In the genomic region with DNA sequence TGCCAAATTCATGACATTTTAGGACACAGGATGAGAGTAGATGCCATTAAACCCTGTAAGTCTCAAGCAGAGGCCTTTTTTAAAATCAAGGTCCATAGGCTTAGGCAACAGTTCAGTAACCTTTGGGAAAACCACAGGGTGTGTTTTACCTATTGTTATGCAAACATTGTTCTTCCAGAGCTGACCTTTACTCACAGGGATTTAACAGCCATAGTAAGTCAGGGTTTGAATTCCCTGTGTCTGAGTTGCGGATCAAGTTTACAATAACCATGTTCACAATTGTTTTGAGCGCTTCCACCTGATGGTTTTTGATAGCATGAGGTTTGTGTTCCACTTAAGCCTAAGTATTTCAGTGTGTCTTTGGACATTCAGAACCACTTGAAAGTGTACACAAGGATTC, we compare ENCODE assay signal across 25 cellular contexts.
A peak's percentile ranks its signal among the peaks of the same experiment; 100 is the strongest.
DNase-seq lines count a peak whose midpoint lies in the region; ATAC-seq and TF ChIP-seq lines count a peak whose summit lies in the region.
"Had no signal": no experiment of that assay in that cellular context is flagged by ENCODE, and none has a peak within 500 bp of the region (broad histone marks: within the 10 kb centered on the region; RNA-seq: fewer than 3 reads in every experiment).

No MANE protein-coding gene starts in this region.

- H2BK20ac ChIP-seq in H9 (ENCODE audit: low read depth, low read length, poor library complexity, severe bottlenecking): no peak overlapping the region

- H3K4me1 Mint-ChIP-seq in H9: peaks cover 40% of the 10 kb centered on the region in 2 experiments
- no peaks in the 10 kb centered on the region for H3K4me1 Mint-ChIP-seq in effector memory CD8-positive, alpha-beta T cell (ENCODE audit: low read depth in 2 of 2)
- H3K4me1 Mint-ChIP-seq: activated naive CD4-positive, alpha-beta T cell treated with anti-CD3 and anti-CD28 coated beads, Interleukin-2, amount 50 U/mL, for 24 hours; natural killer cell had no signal

- H3K4me2 ChIP-seq in H9 (ENCODE audit: insufficient read depth, insufficient read length, low read length) (peak overlapping the region; percentile 15), mesendoderm (ENCODE audit: low read length) (no peak overlapping the region)
- H3K4me2 ChIP-seq: SK-N-SH had no signal

- no peak for ATAC-seq in effector memory CD8-positive, alpha-beta T cell (replicated peaks)
- ATAC-seq in GM18909 (IDR thresholded peaks at IDR 0.05; ENCODE audit: poor library complexity, unreplicated experiment): no peak
- ATAC-seq in GM18520 (IDR thresholded peaks at IDR 0.05; ENCODE audit: unreplicated experiment): no peak
- ATAC-seq: activated CD4-positive, CD25-positive, alpha-beta regulatory T cell treated with anti-CD3 and anti-CD28 coated beads, Interleukin-2, amount 50 U/mL, for 24 hours; activated CD8-positive, alpha-beta T cell treated with anti-CD3 and anti-CD28 coated beads, Interleukin-2, amount 10 ng/mL, durations not matched to agents 7 days and 5 days; natural killer cell had no signal

- H3K36me3 ChIP-seq in colonic mucosa (no peaks in the 10 kb centered on the region), mesendoderm (ENCODE audit: control insufficient read depth, insufficient read depth, low read length) (no peaks in the 10 kb centered on the region)
- H3K36me3 ChIP-seq: Peyer's patch had no signal

- H2AK5ac ChIP-seq in H9 (ENCODE audit: insufficient read length, low read length) (no peak overlapping the region), mesendoderm (ENCODE audit: low read length) (no peak overlapping the region)

- H3K9me3 ChIP-seq in H9 (ENCODE audit: control insufficient read depth, low read depth, low read length): no peaks in the 10 kb centered on the region
- H3K9me3 ChIP-seq in colonic mucosa: no peaks in the 10 kb centered on the region
- H3K9me3 ChIP-seq: Peyer's patch, SK-N-SH had no signal

- no peak overlapping the region for H2AFZ ChIP-seq in H9 (ENCODE audit: low read length)

- no peak overlapping the region for H2BK5ac ChIP-seq in H9 (ENCODE audit: insufficient read length, low read length)
- no peak overlapping the region for H2BK5ac ChIP-seq in mesendoderm (ENCODE audit: low read length)

- H3K4me3 ChIP-seq in colonic mucosa: no peak overlapping the region
- no peak overlapping the region for H3K4me3 ChIP-seq in mesendoderm (ENCODE audit: low read length)
- H3K4me3 ChIP-seq: Peyer's patch had no signal

- no peaks in the 10 kb centered on the region for H4K20me1 ChIP-seq in H9 (ENCODE audit: control insufficient read depth, insufficient read depth, insufficient read length)

- H3K79me2 ChIP-seq in H9 (ENCODE audit: insufficient read depth, low read length): no peaks in the 10 kb centered on the region
- H3K79me2 ChIP-seq in mesendoderm (ENCODE audit: control insufficient read depth, insufficient read depth, low read length): no peaks in the 10 kb centered on the region

- no peak overlapping the region for H3K27ac ChIP-seq in H9 (ENCODE audit: insufficient read length, low read depth, low read length)
- peak overlapping the region; percentile 24 for H3K27ac ChIP-seq in colonic mucosa
- no peak overlapping the region for H3K27ac ChIP-seq in mesendoderm (ENCODE audit: low read depth, low read length)
- H3K27ac ChIP-seq: Peyer's patch had no signal

- TF ChIP-seq CTCF in H9 (conservative IDR thresholded peaks at IDR 0.05) (no peak), colonic mucosa (IDR thresholded peaks at IDR 0.05) (no peak)

- DNase-seq in H9: peak; percentile 30
- DNase-seq in NCI-H146 (lab: John Stamatoyannopoulos, UW): peak; percentile 77
- no peak for DNase-seq in colonic mucosa
- DNase-seq in mesendoderm: peak; percentile 90
- DNase-seq in effector memory CD8-positive, alpha-beta T cell: no peak
- DNase-seq: activated CD8-positive, alpha-beta T cell treated with anti-CD3 and anti-CD28 coated beads, Interleukin-2, amount 10 ng/mL, durations not matched to agents 7 days and 5 days; activated T-cell treated with anti-CD3 and anti-CD28 coated beads, Interleukin-2, amount 50 U/mL, for 48 hours; AML-193; HCEC 1CT; KBM-7; kidney glomerular epithelial cell; mesenchymal stem cell; MV-4-11; natural killer cell; NCI-H2029 treated with DMSO at 0.1 percent for 48 hours; Peyer's patch; SK-N-SH; stimulated activated CD4-positive, alpha-beta T cell treated with anti-CD3 and anti-CD28 coated beads, Interleukin-2, amount 100 ng/mL, for 48 hours; T-helper 9 cell; trophoblast cell had no signal

- H4K8ac ChIP-seq in H9 (replicated peaks; ENCODE audit: insufficient read length, low read depth, low read length): no peak overlapping the region
- no peak overlapping the region for H4K8ac ChIP-seq in mesendoderm (ENCODE audit: low read depth, low read length)

- H2BK12ac ChIP-seq in H9 (ENCODE audit: insufficient read length, low read depth, low read length): no peak overlapping the region

- peak overlapping the region; percentile 16 to 57; a peak in 3 of 5 replicates for H3K4me3 Mint-ChIP-seq in H9
- no peak overlapping the region for H3K4me3 Mint-ChIP-seq in effector memory CD8-positive, alpha-beta T cell
- H3K4me3 Mint-ChIP-seq: activated CD8-positive, alpha-beta T cell treated with anti-CD3 and anti-CD28 coated beads, Interleukin-2, amount 10 ng/mL, durations not matched to agents 7 days and 5 days; activated naive CD4-positive, alpha-beta T cell treated with anti-CD3 and anti-CD28 coated beads, Interleukin-2, amount 50 U/mL, for 24 hours; natural killer cell; stimulated activated naive CD8-positive, alpha-beta T cell treated with anti-CD3 and anti-CD28 coated beads, Interleukin-15, Interleukin-2, amounts not matched to agents 100 ng/mL and 50 ng/mL, for 24 hours had no signal

- H3K4ac ChIP-seq in H9 (ENCODE audit: low read depth, low read length) (no peak overlapping the region), mesendoderm (ENCODE audit: low read depth, low read length) (no peak overlapping the region)

- peaks cover 0 to 5% (median 0%) of the 10 kb centered on the region in 3 experiments; a peak in 1 of 7 replicates for H3K36me3 Mint-ChIP-seq in H9 (ENCODE audit: insufficient read depth in 1 of 3, low read depth in 3 of 3)
- peaks cover 4% of the 10 kb centered on the region for H3K36me3 Mint-ChIP-seq in effector memory CD8-positive, alpha-beta T cell (ENCODE audit: insufficient read depth)
- H3K36me3 Mint-ChIP-seq: natural killer cell had no signal

- H3K23ac ChIP-seq in H9 (ENCODE audit: insufficient read length, low read depth, low read length): no peak overlapping the region
- H3K23ac ChIP-seq in mesendoderm (ENCODE audit: low read length): no peak overlapping the region

- no peaks in the 10 kb centered on the region; the same call in 1 of the 2 replicates for H3K4me1 ChIP-seq in H9 (ENCODE audit: insufficient read depth, low read length)
- H3K4me1 ChIP-seq in colonic mucosa: no peaks in the 10 kb centered on the region
- peaks cover 4% of the 10 kb centered on the region for H3K4me1 ChIP-seq in mesendoderm (ENCODE audit: control insufficient read depth, low read depth, low read length)
- H3K4me1 ChIP-seq: Peyer's patch had no signal

- H3K56ac ChIP-seq in H9 (ENCODE audit: insufficient read length, low read depth, low read length) (no peak overlapping the region), mesendoderm (ENCODE audit: low read length) (no peak overlapping the region)

- no peak overlapping the region for H3K9ac ChIP-seq in H9 (ENCODE audit: extremely low read depth, insufficient read length, low read length)
- no peak overlapping the region for H3K9ac ChIP-seq in colonic mucosa (ENCODE audit: low read depth in 2 of 2, low read length in 2 of 2)
- no peak overlapping the region for H3K9ac ChIP-seq in mesendoderm (ENCODE audit: low read length)
- H3K9ac ChIP-seq: SK-N-SH had no signal

- no peak overlapping the region for H2BK15ac ChIP-seq in H9 (ENCODE audit: low read depth, low read length)
- no peak overlapping the region for H2BK15ac ChIP-seq in mesendoderm (replicated peaks; ENCODE audit: low read depth)

- H3K27ac Mint-ChIP-seq in H9: peak overlapping the region in 2 of 3 experiments; percentile 50 to 91; a peak in 3 of 7 replicates
- H3K27ac Mint-ChIP-seq in effector memory CD8-positive, alpha-beta T cell: no peak overlapping the region
- H3K27ac Mint-ChIP-seq: activated CD8-positive, alpha-beta T cell treated with anti-CD3 and anti-CD28 coated beads, Interleukin-2, amount 10 ng/mL, durations not matched to agents 7 days and 5 days; activated naive CD4-positive, alpha-beta T cell treated with anti-CD3 and anti-CD28 coated beads, Interleukin-2, amount 50 U/mL, for 24 hours; natural killer cell; stimulated activated naive CD8-positive, alpha-beta T cell treated with anti-CD3 and anti-CD28 coated beads, Interleukin-15, Interleukin-2, amounts not matched to agents 100 ng/mL and 50 ng/mL, for 24 hours had no signal

- no peak overlapping the region for H3T11ph ChIP-seq in H9 (ENCODE audit: low read length)

- H3K14ac ChIP-seq in H9 (ENCODE audit: insufficient read depth, low read length): no peak overlapping the region

- no peaks in the 10 kb centered on the region for H3K9me3 Mint-ChIP-seq in H9
- H3K9me3 Mint-ChIP-seq in effector memory CD8-positive, alpha-beta T cell: peaks cover 0 to 3% of the 10 kb centered on the region in 2 donors
- H3K9me3 Mint-ChIP-seq: activated naive CD4-positive, alpha-beta T cell treated with anti-CD3 and anti-CD28 coated beads, Interleukin-2, amount 50 U/mL, for 24 hours had no signal

- H4K5ac ChIP-seq in H9 (ENCODE audit: insufficient read length, low read depth, low read length) (no peak overlapping the region), mesendoderm (ENCODE audit: low read length) (no peak overlapping the region)

- no CpG with 5 or more reads among the region's 2 CpGs for WGBS in H9 (ENCODE audit: extremely low coverage, insufficient read length, low lambda C conversion rate)
- WGBS in mesendoderm (ENCODE audit: extremely low coverage, insufficient coverage, low lambda C conversion rate): no CpG with 5 or more reads among the region's 2 CpGs

- H2BK120ac ChIP-seq in H9 (ENCODE audit: low read depth, low read length, poor library complexity, severe bottlenecking): no peak overlapping the region
- H2BK120ac ChIP-seq in mesendoderm (ENCODE audit: low read depth, low read length): no peak overlapping the region

- no peaks in the 10 kb centered on the region for H3K27me3 Mint-ChIP-seq in H9 (ENCODE audit: low read depth)
- no peaks in the 10 kb centered on the region for H3K27me3 Mint-ChIP-seq in effector memory CD8-positive, alpha-beta T cell
- H3K27me3 Mint-ChIP-seq: activated naive CD4-positive, alpha-beta T cell treated with anti-CD3 and anti-CD28 coated beads, Interleukin-2, amount 50 U/mL, for 24 hours; stimulated activated naive CD8-positive, alpha-beta T cell treated with anti-CD3 and anti-CD28 coated beads, Interleukin-15, Interleukin-2, amounts not matched to agents 100 ng/mL and 50 ng/mL, for 24 hours had no signal

- intact Hi-C loops in colonic mucosa (cut with DNase I): no loop called here

- H3K18ac ChIP-seq in H9 (ENCODE audit: insufficient read length, low read depth, low read length): no peak overlapping the region
- no peak overlapping the region for H3K18ac ChIP-seq in mesendoderm (ENCODE audit: low read length)

- no peaks in the 10 kb centered on the region for H3K79me1 ChIP-seq in H9 (ENCODE audit: insufficient read depth, low read depth, low read length, poor library complexity, severe bottlenecking)
- no peaks in the 10 kb centered on the region for H3K79me1 ChIP-seq in mesendoderm (ENCODE audit: low read length)

- H4K91ac ChIP-seq in H9 (ENCODE audit: insufficient read length, low read depth, low read length): no peak overlapping the region

- no peaks in the 10 kb centered on the region for H3K23me2 ChIP-seq in H9 (ENCODE audit: insufficient read length, low read depth, low read length, poor library complexity, severe bottlenecking)

- H3K27me3 ChIP-seq in H9 (ENCODE audit: insufficient read depth, low read length) (no peaks in the 10 kb centered on the region), colonic mucosa (no peaks in the 10 kb centered on the region), mesendoderm (ENCODE audit: insufficient read depth, low read length, poor library complexity) (no peaks in the 10 kb centered on the region)
- H3K27me3 ChIP-seq: Peyer's patch had no signal

Comparison
In these comparisons a context has a peak if more than half of its experiments do, and no peak if none do; other contexts are left out.
1. DNase-seq: peak in H9 (single experiment), NCI-H146 (single experiment) and mesendoderm (single experiment); none in colonic mucosa (single experiment) and effector memory CD8-positive, alpha-beta T cell (0 of 3).
2. H3K27ac Mint-ChIP-seq: peak in H9 (2 of 3); none in effector memory CD8-positive, alpha-beta T cell (0 of 2).
3. H3K4me3 Mint-ChIP-seq: peak in H9 (2 of 2); none in effector memory CD8-positive, alpha-beta T cell (0 of 2).